In genomic region chr2:232979871-232980461, GRCh38 we compare ENCODE assay signal across 10 cellular contexts. TPM values are rescaled to one million over a fixed set of nuclear protein-coding genes. Genes with fewer than 3 reads are reported as not detected.
A peak's percentile ranks its signal among the peaks of the same experiment; 100 is the strongest.
DNase-seq lines count a peak whose midpoint lies in the region; ATAC-seq and TF ChIP-seq lines count a peak whose summit lies in the region.
"Had no signal": no experiment of that assay in that cellular context is flagged by ENCODE, and none has a peak within 500 bp of the region (broad histone marks: within the 10 kb centered on the region; RNA-seq: fewer than 3 reads in every experiment).

No MANE protein-coding gene starts in this region.

- H3K9me3 ChIP-seq in MG63 = no peaks in the 10 kb centered on the region
- H3K9me3 ChIP-seq in mammary epithelial cell (replicated peaks; ENCODE audit: insufficient read depth, low read length) = no peaks in the 10 kb centered on the region
- H3K9me3 ChIP-seq: thyroid gland had no signal

- CTCF ChIA-PET in mammary epithelial cell (lab: Charles Lee; ENCODE audit: low non-redundant PET) = interaction anchor here (0.6 kb wide), 2 partner anchors 207 to 262 kb away, joined by 3 to 5 read pairs; no protein-coding TSS in a partner anchor

- dilution Hi-C loops in mammary epithelial cell (cut with HindIII; ENCODE audit: low sequenced_read_pairs) = no loop called here

- no peak overlapping the region for H3K9ac ChIP-seq in mammary epithelial cell (ENCODE audit: insufficient read depth, low read length)

- H2AFZ ChIP-seq in mammary epithelial cell (ENCODE audit: low read depth, low read length) = no peak overlapping the region

- H3K27me3 ChIP-seq in MG63 (no peaks in the 10 kb centered on the region), mammary epithelial cell (ENCODE audit: insufficient read depth, low read length) (no peaks in the 10 kb centered on the region)
- H3K27me3 ChIP-seq: thyroid gland had no signal

- peak in 1 of 2 donors; percentile 34 for TF ChIP-seq CTCF in mammary epithelial cell (conservative IDR thresholded peaks at IDR 0.05 in 1 of 2, IDR thresholded peaks at IDR 0.05 in 1 of 2; ENCODE audit: extremely low read depth in 1 of 2, insufficient read depth in 1 of 2, low read depth in 1 of 2, low read length in 2 of 2)

- H4K20me1 ChIP-seq in mammary epithelial cell (ENCODE audit: insufficient read depth, low read length) = no peaks in the 10 kb centered on the region

- no peak overlapping the region for H3K27ac ChIP-seq in mammary epithelial cell (ENCODE audit: insufficient read depth, low read depth, low read length)
- H3K27ac ChIP-seq: thyroid gland had no signal

- BruUV-seq in mammary epithelial cell (replicated peaks; lab: Mats Ljungman, UMichigan) = no TSS peak

- intact Hi-C loops in mammary epithelial cell (cut with micrococcal nuclease) = loop anchor here (1.0 to 5.0 kb wide), 4 partner anchors 49 to 271 kb away; partner anchors contain the start of gene ATG16L1

- H3K79me2 ChIP-seq in mammary epithelial cell (ENCODE audit: insufficient read depth, low read length) = no peaks in the 10 kb centered on the region

- 51% methylated on average over 6 of the region's 7 CpGs for whole genome bisulfite sequencing in mammary epithelial cell (ENCODE audit: low coverage, missing lambda C conversion rate)

- H3K36me3 ChIP-seq in MG63 (no peaks in the 10 kb centered on the region), mammary epithelial cell (ENCODE audit: insufficient read depth, low read length) (no peaks in the 10 kb centered on the region)
- H3K36me3 ChIP-seq: thyroid gland had no signal

- H3K4me3 ChIP-seq in MG63 (no peak overlapping the region), mammary epithelial cell (replicated peaks in 1 of 3; ENCODE audit: insufficient read depth in 1 of 3, low read depth in 2 of 3, low read length in 3 of 3) (no peak overlapping the region)
- H3K4me3 ChIP-seq: thyroid gland had no signal

- peak; percentile 1 for DNase-seq in DMS 273 treated with DMSO at 0.1 percent for 48 hours (lab: John Stamatoyannopoulos, UW)
- peak; percentile 86 for DNase-seq in MG63
- DNase-seq in mammary epithelial cell = peak; percentile 55
- DNase-seq in myocyte (ENCODE audit: low read depth) = peak; percentile 74
- no peak for DNase-seq in cerebellum (ENCODE audit: low spot score)
- no peak for DNase-seq in GDM1 (lab: John Stamatoyannopoulos, UW)
- DNase-seq in activated CD4-positive, alpha-beta T cell treated with anti-CD3 and anti-CD28 coated beads, Interleukin-2, amount 50 U/mL, for 4 hours = no peak
- DNase-seq: thyroid gland had no signal

- peak overlapping the region; percentile 18 for H3K4me2 ChIP-seq in mammary epithelial cell (ENCODE audit: insufficient read depth, low read depth, low read length)

- peaks cover 22% of the 10 kb centered on the region for H3K4me1 ChIP-seq in mammary epithelial cell (ENCODE audit: insufficient read depth, low read length)
- H3K4me1 ChIP-seq: thyroid gland had no signal

- no peak for ATAC-seq in GM21737 (IDR thresholded peaks at IDR 0.05; ENCODE audit: unreplicated experiment)
- ATAC-seq: right cardiac atrium had no signal

- in situ Hi-C loops in mammary epithelial cell (cut with MboI; ENCODE audit: low sequenced_read_pairs in 2 of 2) = no loop called here

RNA-seq across cellular contexts. Expression of gene NGEF, which starts 33.1 kb away (rescaled TPM):
- 26.1 and 52.2 TPM in 2 replicates for total RNA-seq in MG63 (2014; rRNA removed; shearing (Covaris generic); ENCODE audit: low replicate concordance)
- 1 to 10 TPM; 1.8 to 4.6 TPM for total RNA-seq in mammary epithelial cell
- polyA plus RNA-seq in mammary epithelial cell = 0.71 TPM
- 0.16 TPM for polyA minus RNA-seq in mammary epithelial cell
- total RNA-seq in myocyte = 0.19 TPM in 1 of 2 replicates, not detected in the other
- polyA plus RNA-seq in myocyte (2012) = 1.5 TPM
- 12.2 TPM for total RNA-seq in cerebellum

RNA-seq across cellular contexts. Expression of gene NEU2, which starts 52.5 kb away (rescaled TPM):
- total RNA-seq in MG63 (2014; rRNA removed; shearing (Covaris generic); ENCODE audit: low replicate concordance) = not detected in 2 replicates
- not detected for total RNA-seq in mammary epithelial cell
- not detected for polyA plus RNA-seq in mammary epithelial cell
- polyA minus RNA-seq in mammary epithelial cell = not detected
- total RNA-seq in myocyte = not detected in 2 replicates
- not detected for polyA plus RNA-seq in myocyte (2012)
- total RNA-seq in cerebellum = not detected
- total RNA-seq: right cardiac atrium, thyroid gland had no signal
- polyA plus RNA-seq: right cardiac atrium had no signal

Comparison
In these comparisons a context has a peak if more than half of its experiments do, and no peak if none do; other contexts are left out.
1. DNase-seq: peak in DMS 273 treated with DMSO at 0.1 percent for 48 hours (single experiment), MG63 (single experiment), mammary epithelial cell (single experiment) and myocyte (single experiment); none in cerebellum (single experiment), GDM1 (single experiment) and activated CD4-positive, alpha-beta T cell treated with anti-CD3 and anti-CD28 coated beads, Interleukin-2, amount 50 U/mL, for 4 hours (0 of 2).